1 cellular context compared by ENCODE assay signal in genomic region chr7:100544949-100545635, GRCh38.
TF ChIP-seq lines count a peak whose summit lies in the region.

No MANE protein-coding gene starts in this region.

TF ChIP-seq in A549, 52 proteins besides CTCF, POLR2A, EP300 and RAD21 (continued from another document):
- TF ChIP-seq FOSL2 (IDR thresholded peaks at IDR 0.05) = no peak
- no peak for TF ChIP-seq FOSL2 (CRISPR knock-in tag; IDR thresholded peaks at IDR 0.05)
- no peak for TF ChIP-seq POLR2AphosphoS2 (conservative IDR thresholded peaks at IDR 0.05; ENCODE audit: low read length)
- TF ChIP-seq HOXA7 (CRISPR knock-in tag; IDR thresholded peaks at IDR 0.05) = no peak
- TF ChIP-seq JUNB (IDR thresholded peaks at IDR 0.05) = no peak
- TF ChIP-seq HES2 (IDR thresholded peaks at IDR 0.05) = no peak
- TF ChIP-seq NPAS2 (CRISPR knock-in tag; IDR thresholded peaks at IDR 0.05; ENCODE audit: borderline replicate concordance) = no peak
